8 cellular contexts compared by ENCODE assay signal in genomic region chr4:182918044-182918607, GRCh38. TPM values are rescaled to one million over a fixed set of nuclear protein-coding genes. Genes with fewer than 3 reads are reported as not detected.
DNase-seq lines count a peak whose midpoint lies in the region; ATAC-seq and TF ChIP-seq lines count a peak whose summit lies in the region.

No MANE protein-coding gene starts in this region.

- H3K9me3 Mint-ChIP-seq in activated T-cell treated with anti-CD3 and anti-CD28 coated beads, Interleukin-2, amount 50 U/mL, for 24 hours, result no peaks in the 10 kb centered on the region
- H3K9me3 Mint-ChIP-seq in activated CD4-positive, alpha-beta memory T cell treated with anti-CD3 and anti-CD28 coated beads for 36 hours, result no peaks in the 10 kb centered on the region

- H3K27ac ChIP-seq in iPS-18a (ENCODE audit: low read length) (no peak overlapping the region), substantia nigra (ENCODE audit: low read depth, low read length, poor library complexity, severe bottlenecking) (peak overlapping the region; percentile 79)

- peaks cover 9% of the 10 kb centered on the region for H3K27me3 ChIP-seq in iPS-18a (ENCODE audit: control insufficient read depth, insufficient read depth, low read length)

- CTCF ChIA-PET in activated CD4-positive, alpha-beta memory T cell treated with anti-CD3 and anti-CD28 coated beads for 36 hours (lab: Charles Lee), result interaction anchor here (0.6 to 2.1 kb wide), 3 partner anchors 20 to 344 kb away, joined by 4 to 8 read pairs (median 6); no protein-coding TSS in a partner anchor

- H3K9me3 ChIP-seq in iPS-18a (ENCODE audit: control insufficient read depth, low read depth, low read length), result no peaks in the 10 kb centered on the region

- DNase-seq in activated T-cell treated with anti-CD3 and anti-CD28 coated beads, Interleukin-2, amount 50 U/mL, for 24 hours, result no peak
- DNase-seq in activated T-cell treated with anti-CD3 and anti-CD28 coated beads for 4 hours (no peak), substantia nigra (lab: John Stamatoyannopoulos, UW) (no peak), GM10266 (ENCODE audit: extremely low spot score) (no peak), SW 1271 (lab: John Stamatoyannopoulos, UW) (no peak)
- DNase-seq in activated CD4-positive, alpha-beta memory T cell treated with anti-CD3 and anti-CD28 coated beads for 36 hours, result no peak

- peaks cover 9% of the 10 kb centered on the region for H3K4me1 ChIP-seq in iPS-18a (ENCODE audit: control insufficient read depth, low read depth, low read length)

- H3K27ac Mint-ChIP-seq in activated T-cell treated with anti-CD3 and anti-CD28 coated beads, Interleukin-2, amount 50 U/mL, for 24 hours, result peak overlapping the region; percentile 90
- peak overlapping the region; percentile 92 for H3K27ac Mint-ChIP-seq in activated CD4-positive, alpha-beta memory T cell treated with anti-CD3 and anti-CD28 coated beads for 36 hours

- peaks cover 37% of the 10 kb centered on the region for H3K36me3 Mint-ChIP-seq in activated T-cell treated with anti-CD3 and anti-CD28 coated beads, Interleukin-2, amount 50 U/mL, for 24 hours (ENCODE audit: low read depth)
- H3K36me3 Mint-ChIP-seq in activated CD4-positive, alpha-beta memory T cell treated with anti-CD3 and anti-CD28 coated beads for 36 hours, result peaks cover 22% of the 10 kb centered on the region

- TF ChIP-seq CTCF in GM10266 (IDR thresholded peaks at IDR 0.05; ENCODE audit: control insufficient read depth, insufficient read depth, low read depth, missing control alignments), result no peak

- POLR2A ChIA-PET in activated CD4-positive, alpha-beta memory T cell treated with anti-CD3 and anti-CD28 coated beads for 36 hours (lab: Charles Lee), result interaction anchor here (0.6 to 1.5 kb wide), 6 partner anchors 10 to 425 kb away, joined by 3 to 5 read pairs (median 3); partner anchors contain the start of gene WWC2

- no peaks in the 10 kb centered on the region for H3K27me3 Mint-ChIP-seq in activated T-cell treated with anti-CD3 and anti-CD28 coated beads, Interleukin-2, amount 50 U/mL, for 24 hours
- no peaks in the 10 kb centered on the region for H3K27me3 Mint-ChIP-seq in activated CD4-positive, alpha-beta memory T cell treated with anti-CD3 and anti-CD28 coated beads for 36 hours

- H3K36me3 ChIP-seq in iPS-18a (ENCODE audit: control insufficient read depth, low read depth, low read length), result peaks cover 15% of the 10 kb centered on the region

- peaks cover 56% of the 10 kb centered on the region for H3K4me1 Mint-ChIP-seq in activated T-cell treated with anti-CD3 and anti-CD28 coated beads, Interleukin-2, amount 50 U/mL, for 24 hours (ENCODE audit: low read depth)
- H3K4me1 Mint-ChIP-seq in activated CD4-positive, alpha-beta memory T cell treated with anti-CD3 and anti-CD28 coated beads for 36 hours (ENCODE audit: low read depth), result peaks cover 45% of the 10 kb centered on the region

- H3K4me3 Mint-ChIP-seq in activated T-cell treated with anti-CD3 and anti-CD28 coated beads, Interleukin-2, amount 50 U/mL, for 24 hours, result peak overlapping the region; percentile 84
- peak overlapping the region; percentile 83 for H3K4me3 Mint-ChIP-seq in activated CD4-positive, alpha-beta memory T cell treated with anti-CD3 and anti-CD28 coated beads for 36 hours

- H3K4me3 ChIP-seq in iPS-18a (ENCODE audit: low read length), result peak overlapping the region; percentile 75

- intact Hi-C loops in activated CD4-positive, alpha-beta memory T cell treated with anti-CD3 and anti-CD28 coated beads for 36 hours (cut with micrococcal nuclease), result loop anchor here (1.0 to 10.0 kb wide), 8 partner anchors 107 to 741 kb away; partner anchors contain the start of genes RWDD4, TRAPPC11 and WWC2

- H3K9ac ChIP-seq in iPS-18a (ENCODE audit: low read length), result no peak overlapping the region

- peak; percentile 14 for ATAC-seq in HG03045 (IDR thresholded peaks at IDR 0.05; ENCODE audit: unreplicated experiment)

RNA-seq across cellular contexts. Expression of gene DCTD, which starts 0.9 kb away (rescaled TPM):
- total RNA-seq in activated CD4-positive, alpha-beta memory T cell treated with anti-CD3 and anti-CD28 coated beads for 36 hours, result 100 to 1,000 TPM; 115 to 117 TPM
